In genomic region chr4:71962622-71963264, GRCh38 we compare ENCODE assay signal across 2 cellular contexts.
TF ChIP-seq lines count a peak whose summit lies in the region.

No MANE protein-coding gene starts in this region.

TF ChIP-seq in liver, 16 proteins besides CTCF, POLR2A, EP300 and RAD21 (continued from another document):
- TF ChIP-seq TAF1 (conservative IDR thresholded peaks at IDR 0.05) (no peak), GABPA (IDR thresholded peaks at IDR 0.05 in 1 of 2, conservative IDR thresholded peaks at IDR 0.05 in 1 of 2) (no peak), FOXA1 (IDR thresholded peaks at IDR 0.05) (no peak), SP1 (IDR thresholded peaks at IDR 0.05) (peak; percentile 25), HNF4A (conservative IDR thresholded peaks at IDR 0.05) (peak; percentile 54 to 59), MAX (IDR thresholded peaks at IDR 0.05) (no peak), FOXA2 (IDR thresholded peaks at IDR 0.05) (peak; percentile 56), NR2F2 (IDR thresholded peaks at IDR 0.05) (no peak), RXRA (IDR thresholded peaks at IDR 0.05) (peak in 1 of 2 donors; percentile 47), ATF3 (IDR thresholded peaks at IDR 0.05) (peak; percentile 57), EGR1 (IDR thresholded peaks at IDR 0.05; ENCODE audit: low read depth in 2 of 2) (no peak), REST (IDR thresholded peaks at IDR 0.05) (no peak)

TF ChIP-seq in HepG2, 621 proteins besides CTCF, POLR2A, EP300 and RAD21 (continued from another document):
- TF ChIP-seq PRDM15 (CRISPR knock-in tag; IDR thresholded peaks at IDR 0.05): no peak
